Comparison of ENCODE assay signal across 8 cellular contexts in the genomic region with DNA sequence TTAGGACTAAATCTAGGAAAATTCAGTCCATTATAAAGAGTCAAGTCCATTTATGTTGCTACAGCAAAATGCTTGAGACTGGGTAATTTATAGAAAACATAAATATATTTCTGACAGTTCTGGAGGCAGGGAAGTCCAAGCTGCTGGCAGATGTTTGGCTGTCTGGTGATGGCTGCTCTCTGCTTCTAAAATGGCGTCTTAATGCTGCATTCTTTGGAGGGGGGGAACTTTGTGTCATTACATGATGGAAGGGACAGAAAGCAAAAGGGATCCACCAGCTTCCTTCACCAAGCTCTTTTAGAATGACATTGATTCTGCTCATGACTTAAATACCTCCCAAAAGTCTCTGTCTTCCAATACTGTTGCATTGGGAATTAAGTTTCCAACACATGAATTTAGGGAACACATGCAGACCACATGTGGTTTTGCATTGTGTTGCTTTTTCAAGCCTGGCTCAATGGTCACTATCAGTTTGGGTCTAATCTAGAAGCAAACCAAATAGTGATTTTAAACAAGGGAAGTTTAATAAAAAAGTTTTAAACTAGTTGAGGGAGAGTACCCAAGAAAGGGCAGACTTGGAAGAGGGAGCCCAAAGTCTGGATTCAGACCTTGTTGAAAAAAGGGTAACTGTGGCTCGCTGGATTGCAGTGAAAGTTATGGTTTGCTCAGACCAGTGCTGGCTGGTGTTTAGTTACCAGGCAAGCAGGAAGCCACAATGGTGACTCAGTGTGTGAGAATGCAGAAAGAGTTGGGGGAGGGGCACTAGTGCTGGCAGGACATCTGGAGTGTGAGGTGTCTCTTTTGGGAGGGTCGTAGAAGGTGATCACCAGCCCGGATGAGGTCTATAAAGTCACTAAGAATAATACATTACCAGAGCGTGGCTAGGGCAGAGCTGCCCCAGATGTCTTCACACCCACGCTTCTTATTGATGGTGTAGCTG. TPM values are rescaled to one million over a fixed set of nuclear protein-coding genes. Genes with fewer than 3 reads are reported as not detected.
DNase-seq lines count a peak whose midpoint lies in the region; ATAC-seq and TF ChIP-seq lines count a peak whose summit lies in the region.

No MANE protein-coding gene starts in this region.

- TF ChIP-seq CTCF in NB4 (IDR thresholded peaks at IDR 0.05; ENCODE audit: low read depth, low read length) (no peak), astrocyte of the spinal cord (IDR thresholded peaks at IDR 0.05; ENCODE audit: low read depth, low read length) (no peak)

- H3K4me3 ChIP-seq in NB4 (ENCODE audit: low read depth, low read length), result no peak overlapping the region
- no peak overlapping the region for H3K4me3 ChIP-seq in astrocyte of the spinal cord (ENCODE audit: low read depth, low read length)

- in situ Hi-C loops in astrocyte of the spinal cord (cut with HindIII; ENCODE audit: low sequenced_read_pairs), result no loop called here

- DNase-seq in AG20443 (ENCODE audit: low spot score), result peak; percentile 84
- DNase-seq in NB4 (ENCODE audit: low read depth), result peak; percentile 60
- DNase-seq in astrocyte of the spinal cord (ENCODE audit: low read depth, low spot score), result peak; percentile 90
- peak; percentile 89 for DNase-seq in myocyte (ENCODE audit: low read depth)
- DNase-seq in NCI-H1092 (lab: John Stamatoyannopoulos, UW), result no peak
- no peak for DNase-seq in occipital lobe (lab: John Stamatoyannopoulos, UW)

- TF ChIP-seq POLR2A in NB4 (IDR thresholded peaks at IDR 0.05; ENCODE audit: extremely low read depth, insufficient read length), result no peak

- ATAC-seq in GM18517 (IDR thresholded peaks at IDR 0.05; ENCODE audit: unreplicated experiment) (peak; percentile 90), HG02870 (IDR thresholded peaks at IDR 0.05; ENCODE audit: unreplicated experiment) (peak; percentile 90)

RNA-seq across cellular contexts. Expression of a gene that starts 30.8 kb away (rescaled TPM):
- 1.8 and 3.0 TPM in 2 replicates for total RNA-seq in myocyte
- polyA plus RNA-seq in myocyte (2012), result 0.78 TPM
- total RNA-seq in occipital lobe, result 8.7 TPM

RNA-seq across cellular contexts. Expression of a gene that starts 30.8 kb away (rescaled TPM):
- not detected in 2 replicates for total RNA-seq in myocyte
- polyA plus RNA-seq in myocyte (2012), result not detected
- total RNA-seq in occipital lobe, result not detected

Comparison
In these comparisons a context has a peak if more than half of its experiments do, and no peak if none do; other contexts are left out.
1. DNase-seq: peak in AG20443 (single experiment), NB4 (single experiment), astrocyte of the spinal cord (single experiment) and myocyte (single experiment); none in NCI-H1092 (single experiment) and occipital lobe (single experiment).